Comparison of ENCODE assay signal across 19 cellular contexts in the genomic region with DNA sequence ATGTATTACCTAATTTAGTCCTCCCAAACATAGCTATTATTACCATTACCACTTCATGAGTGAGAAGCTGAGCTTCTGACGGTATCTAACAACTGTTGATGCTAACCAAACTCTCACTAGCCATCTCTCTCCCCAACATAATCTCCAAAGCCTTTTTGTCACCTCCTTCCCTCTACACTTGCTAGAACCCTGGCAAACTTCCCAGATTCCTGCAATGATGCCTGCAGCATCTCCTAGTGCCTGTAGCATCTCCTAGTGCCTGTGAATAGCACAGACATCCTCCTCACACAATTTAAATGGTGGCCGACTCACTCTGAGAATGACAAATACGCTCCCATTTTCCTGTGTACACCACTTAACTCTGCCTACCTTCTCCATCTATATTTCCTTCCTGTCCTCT.
DNase-seq lines count a peak whose midpoint lies in the region; TF ChIP-seq lines count a peak whose summit lies in the region.
"Had no signal": no experiment of that assay in that cellular context is flagged by ENCODE, and none has a peak within 500 bp of the region (broad histone marks: within the 10 kb centered on the region; RNA-seq: fewer than 3 reads in every experiment).

No MANE protein-coding gene starts in this region.

- 92 to 94% methylated on average over 3 of the region's 3 CpGs for WGBS in transverse colon (ENCODE audit: low coverage in 1 of 2), 2 donors

- POLR2A ChIA-PET in OCI-LY7 (lab: Charles Lee), result interaction anchor here (0.7 kb wide), 1 partner anchor 213 kb away, joined by 3 read pairs; no protein-coding TSS in a partner anchor

- H3K36me3 ChIP-seq in OCI-LY7 (ENCODE audit: insufficient read depth, low read length) (peaks cover 21% of the 10 kb centered on the region), transverse colon (peaks cover 0 to 16% (median 4%) of the 10 kb centered on the region in 4 donors)
- H3K36me3 ChIP-seq: lower lobe of right lung, neural progenitor cell had no signal

- peak; percentile 37 for DNase-seq in NCI-H82 (lab: John Stamatoyannopoulos, UW)
- DNase-seq in NCI-H82 treated with DMSO at 0.1 percent for 48 hours (lab: John Stamatoyannopoulos, UW; ENCODE audit: unreplicated experiment), result no peak
- peak; percentile 22 for DNase-seq in HT-29 (ENCODE audit: low spot score)
- DNase-seq in OCI-LY7 (ENCODE audit: low spot score), result no peak
- peak; percentile 29 for DNase-seq in kidney tubule cell (ENCODE audit: low spot score)
- DNase-seq in transverse colon, result no peak
- DNase-seq in activated naive CD4-positive, alpha-beta T cell (lab: John Stamatoyannopoulos, UW), result no peak
- DNase-seq in DMS153 treated with DMSO at 0.1 percent for 48 hours (lab: John Stamatoyannopoulos, UW; ENCODE audit: unreplicated experiment), result no peak
- DNase-seq: activated CD4-positive, alpha-beta T cell treated with anti-CD3 and anti-CD28 coated beads, Interleukin-2, amount 10 ng/mL, durations not matched to agents 7 days and 5 days; activated naive CD8-positive, alpha-beta T cell treated with anti-CD3 and anti-CD28 coated beads, Interleukin-2, amount 10 ng/mL, durations not matched to agents 7 days and 5 days; effector CD4-positive, alpha-beta T cell; erythroblast; GF-D8; islet precursor cell; lower lobe of right lung; NCI-H510A; SHP77 treated with DMSO at 0.1 percent for 48 hours; sigmoid colon had no signal

- no peak overlapping the region for H3K4me2 ChIP-seq in OCI-LY7 (ENCODE audit: low read length)
- H3K4me2 ChIP-seq: neural progenitor cell had no signal

- CTCF ChIA-PET in OCI-LY7 (lab: Charles Lee; ENCODE audit: unreplicated experiment), result no interaction called here

- H3K4me3 ChIP-seq in OCI-LY7 (ENCODE audit: low read depth, low read length, poor library complexity, severe bottlenecking) (no peak overlapping the region), transverse colon (no peak overlapping the region)
- H3K4me3 ChIP-seq: lower lobe of right lung, neural progenitor cell, sigmoid colon had no signal

- no peak for TF ChIP-seq CTCF in OCI-LY7 (conservative IDR thresholded peaks at IDR 0.05; ENCODE audit: low read length)
- TF ChIP-seq CTCF in transverse colon (IDR thresholded peaks at IDR 0.05), result no peak

- H3K9me2 ChIP-seq in OCI-LY7 (ENCODE audit: insufficient read depth, low read length), result no peaks in the 10 kb centered on the region

- no TSS peak for BruUV-seq in OCI-LY7 (replicated peaks; lab: Mats Ljungman, UMichigan)

- H3K9me3 ChIP-seq in OCI-LY7 (ENCODE audit: low read length) (no peaks in the 10 kb centered on the region), transverse colon (no peaks in the 10 kb centered on the region)
- H3K9me3 ChIP-seq: lower lobe of right lung, sigmoid colon had no signal

- peaks cover 11% of the 10 kb centered on the region for H3K4me1 ChIP-seq in OCI-LY7 (ENCODE audit: insufficient read depth, low read length, poor library complexity, severe bottlenecking)
- peaks cover 0 to 10% (median 3%) of the 10 kb centered on the region in 4 donors for H3K4me1 ChIP-seq in transverse colon
- H3K4me1 ChIP-seq: lower lobe of right lung had no signal

- intact Hi-C loops in OCI-LY7 (cut with micrococcal nuclease; ENCODE audit: unreplicated experiment) (no loop called here), transverse colon (cut with DNase I; ENCODE audit: low total_unique reads) (no loop called here)

- H3K27ac ChIP-seq in OCI-LY7 (ENCODE audit: low read depth, low read length, poor library complexity, severe bottlenecking) (peak overlapping the region; percentile 39), transverse colon (no peak overlapping the region)
- H3K27ac ChIP-seq: lower lobe of right lung, neural progenitor cell, sigmoid colon had no signal

- H3K27me3 ChIP-seq in transverse colon, result no peaks in the 10 kb centered on the region
- H3K27me3 ChIP-seq: neural progenitor cell, sigmoid colon had no signal

- H2AFZ ChIP-seq in OCI-LY7 (ENCODE audit: low read length), result no peak overlapping the region
- H2AFZ ChIP-seq: neural progenitor cell had no signal

- no peak for TF ChIP-seq POLR2A in transverse colon (IDR thresholded peaks at IDR 0.05)

- H3K79me2 ChIP-seq in OCI-LY7 (ENCODE audit: insufficient read depth, low read depth, low read length), result no peaks in the 10 kb centered on the region

- in situ Hi-C loops in transverse colon (cut with MboI; ENCODE audit: low pct_ligation_motif_present in 1 of 4, low pct_unique_long_range_greater_than_20kb in 1 of 4, low sequenced_read_pairs in 3 of 4), result loop anchor here in 3 of 4 donors (25.0 kb wide), 3 partner anchors 833 to 1583 kb away; partner anchors contain the start of gene B3GALT1 (in 1 of the 3)

- H4K20me1 ChIP-seq in OCI-LY7 (ENCODE audit: insufficient read depth, low read length), result peaks cover 4% of the 10 kb centered on the region; the same call in 1 of the 2 replicates

- no peak for TF ChIP-seq EP300 in transverse colon (IDR thresholded peaks at IDR 0.05; ENCODE audit: low read depth)

Comparison
In these comparisons a context has a peak if more than half of its experiments do, and no peak if none do; other contexts are left out.
1. DNase-seq: peak in NCI-H82 (single experiment), HT-29 (single experiment) and kidney tubule cell (single experiment); none in NCI-H82 treated with DMSO at 0.1 percent for 48 hours (single experiment), OCI-LY7 (single experiment), transverse colon (single experiment), activated naive CD4-positive, alpha-beta T cell (0 of 4) and DMS153 treated with DMSO at 0.1 percent for 48 hours (single experiment).